Comparison of ENCODE assay signal across 27 cellular contexts in the genomic region with DNA sequence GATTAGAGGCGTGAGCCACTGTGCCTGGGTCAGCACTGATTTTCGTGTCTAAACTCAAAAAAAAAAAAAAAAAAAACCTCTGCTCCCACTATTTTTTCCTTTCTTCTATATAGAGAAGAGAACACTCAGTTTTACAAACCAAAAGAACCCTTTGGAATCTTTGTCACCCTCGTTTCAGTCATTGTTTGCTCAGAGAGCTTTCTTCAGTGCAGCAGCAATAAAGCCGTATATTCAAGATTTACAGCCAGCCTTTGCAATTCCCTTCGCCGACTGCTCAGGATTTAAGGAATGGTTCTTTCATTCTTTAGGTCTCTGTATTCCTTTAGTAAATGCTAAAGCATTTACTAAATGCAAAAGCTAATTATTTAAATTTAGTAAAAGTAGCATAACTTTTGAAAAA. TPM values are rescaled to one million over a fixed set of nuclear protein-coding genes. Genes with fewer than 3 reads are reported as not detected.
"Had no signal": no experiment of that assay in that cellular context is flagged by ENCODE, and none has a peak within 500 bp of the region (broad histone marks: within the 10 kb centered on the region; RNA-seq: fewer than 3 reads in every experiment).

No MANE protein-coding gene starts in this region.

- H3K27me3 Mint-ChIP-seq: naive thymus-derived CD4-positive, alpha-beta T cell; stimulated activated naive B cell treated with anti-CD40 and anti-IgM and Interleukin-4, amounts not matched to agents 10 μg/mL and 1 μg/mL and 100 μg/mL, for 72 hours; stimulated activated naive CD8-positive, alpha-beta T cell treated with anti-CD3 and anti-CD28 coated beads, Interleukin-15, Interleukin-2, amounts not matched to agents 100 ng/mL and 50 ng/mL, for 24 hours had no signal

- DNase-seq: dermis blood vessel endothelial cell; effector memory CD4-positive, alpha-beta T cell; foreskin fibroblast; gastrocnemius medialis; head of caudate nucleus; left lung; mesenchymal stem cell; naive thymus-derived CD4-positive, alpha-beta T cell; occipital lobe; ovary; posterior cingulate gyrus; right lobe of liver; small intestine; stimulated activated CD4-positive, alpha-beta T cell treated with anti-CD3 and anti-CD28 coated beads, Interleukin-15, amount 100 ng/mL, for 24 hours; stimulated activated CD4-positive, alpha-beta T cell treated with anti-CD3 and anti-CD28 coated beads, Interleukin-2, amount 100 ng/mL, for 48 hours; stimulated activated naive B cell treated with anti-CD40 and anti-IgM and Interleukin-4, amounts not matched to agents 10 μg/mL and 1 μg/mL and 100 μg/mL, for 72 hours; upper lobe of right lung; uterus had no signal

- H3K9me3 ChIP-seq: gastrocnemius medialis, left lung, ovary, right lobe of liver, thoracic aorta, tibial nerve, upper lobe of right lung, uterus had no signal

- H3K27ac Mint-ChIP-seq: mesothelial cell of epicardium; naive thymus-derived CD4-positive, alpha-beta T cell; nephron; stimulated activated naive B cell treated with anti-CD40 and anti-IgM and Interleukin-4, amounts not matched to agents 10 μg/mL and 1 μg/mL and 100 μg/mL, for 72 hours; stimulated activated naive CD8-positive, alpha-beta T cell treated with anti-CD3 and anti-CD28 coated beads, Interleukin-15, Interleukin-2, amounts not matched to agents 100 ng/mL and 50 ng/mL, for 24 hours had no signal

- H3K27ac ChIP-seq: coronary artery, gastrocnemius medialis, left lung, ovary, right lobe of liver, thoracic aorta, tibial nerve, upper lobe of right lung, uterus had no signal

- H3K4me1 Mint-ChIP-seq: naive thymus-derived CD4-positive, alpha-beta T cell; nephron had no signal

- H3K4me3 ChIP-seq: coronary artery, gastrocnemius medialis, left lung, ovary, right lobe of liver, thoracic aorta, tibial nerve, upper lobe of right lung, uterus had no signal

- H3K9me3 Mint-ChIP-seq: mesothelial cell of epicardium; naive thymus-derived CD4-positive, alpha-beta T cell; nephron; stimulated activated naive B cell treated with anti-CD40 and anti-IgM and Interleukin-4, amounts not matched to agents 10 μg/mL and 1 μg/mL and 100 μg/mL, for 72 hours; stimulated activated naive CD8-positive, alpha-beta T cell treated with anti-CD3 and anti-CD28 coated beads, Interleukin-15, Interleukin-2, amounts not matched to agents 100 ng/mL and 50 ng/mL, for 24 hours had no signal

- H3K4me3 Mint-ChIP-seq: mesothelial cell of epicardium; naive thymus-derived CD4-positive, alpha-beta T cell; nephron; stimulated activated naive B cell treated with anti-CD40 and anti-IgM and Interleukin-4, amounts not matched to agents 10 μg/mL and 1 μg/mL and 100 μg/mL, for 72 hours; stimulated activated naive CD8-positive, alpha-beta T cell treated with anti-CD3 and anti-CD28 coated beads, Interleukin-15, Interleukin-2, amounts not matched to agents 100 ng/mL and 50 ng/mL, for 24 hours had no signal

- ATAC-seq: gastrocnemius medialis; left lung; naive thymus-derived CD4-positive, alpha-beta T cell; right lobe of liver; stimulated activated naive B cell treated with anti-CD40 and anti-IgM and Interleukin-4, amounts not matched to agents 10 μg/mL and 1 μg/mL and 100 μg/mL, for 72 hours; upper lobe of right lung had no signal

- H3K36me3 ChIP-seq: ovary, uterus had no signal

RNA-seq across cellular contexts. Expression of gene CAGE1, which starts 20.2 kb away (rescaled TPM):
- total RNA-seq: gastrocnemius medialis, glomerular endothelial cell, left lung, lower leg skin, mucosa of gallbladder, ovary, right lobe of liver, thoracic aorta, tibial nerve, upper lobe of right lung had no signal
